1 cellular context compared by ENCODE assay signal in genomic region chr6:144849920-144850319, GRCh38.
TF ChIP-seq lines count a peak whose summit lies in the region.

No MANE protein-coding gene starts in this region.

TF ChIP-seq in K562, 482 proteins besides CTCF, POLR2A, EP300 and RAD21 (continued from another document and continues in another):
- TF ChIP-seq ZNF184 (CRISPR knock-in tag; IDR thresholded peaks at IDR 0.05) (no peak), E2F5 (CRISPR knock-in tag; IDR thresholded peaks at IDR 0.05) (no peak), ATF4 (CRISPR knock-in tag; IDR thresholded peaks at IDR 0.05) (peak; percentile 81), MTA2 (IDR thresholded peaks at IDR 0.05; ENCODE audit: low read depth) (no peak), POU5F1 (IDR thresholded peaks at IDR 0.05; ENCODE audit: borderline replicate concordance, low read depth, low read length, partially characterized antibody) (no peak), ZFP1 (CRISPR knock-in tag; IDR thresholded peaks at IDR 0.05) (0 out of 2 replicates have a peak, but pooled peaks have one; percentile 65), ATF3 (IDR thresholded peaks at IDR 0.05) (no peak), ATF3 (CRISPR knock-in tag; conservative IDR thresholded peaks at IDR 0.05) (no peak), KLF16 (IDR thresholded peaks at IDR 0.05) (no peak), TCF7L2 (IDR thresholded peaks at IDR 0.05; ENCODE audit: low read depth, low read length) (no peak), ZBTB33 (CRISPR knock-in tag; IDR thresholded peaks at IDR 0.05) (no peak), ATF1 (CRISPR knock-in tag; IDR thresholded peaks at IDR 0.05) (no peak), ATF1 (tag; IDR thresholded peaks at IDR 0.05) (no peak), HBP1 (CRISPR knock-in tag; IDR thresholded peaks at IDR 0.05) (no peak), E2F3 (CRISPR knock-in tag; IDR thresholded peaks at IDR 0.05) (no peak), MTA3 (IDR thresholded peaks at IDR 0.05; ENCODE audit: borderline replicate concordance) (no peak), CHD4 (IDR thresholded peaks at IDR 0.05; ENCODE audit: insufficient read depth, insufficient replicate concordance, low read depth, low read length, poor library complexity, severe bottlenecking) (no peak), ZNF766 (CRISPR knock-in tag; conservative IDR thresholded peaks at IDR 0.05) (peak; percentile 88; the same call in 1 of the 2 replicates), ZNF121 (CRISPR knock-in tag; conservative IDR thresholded peaks at IDR 0.05) (no peak), KAT8 (IDR thresholded peaks at IDR 0.05; ENCODE audit: low read depth) (no peak), ZNF3 (CRISPR knock-in tag; IDR thresholded peaks at IDR 0.05) (no peak), ZNF583 (CRISPR knock-in tag; IDR thresholded peaks at IDR 0.05) (0 out of 2 replicates have a peak, but pooled peaks have one; percentile 60), ILK (tag; IDR thresholded peaks at IDR 0.05; ENCODE audit: borderline replicate concordance, low read depth) (peak; percentile 63; the same call in 1 of the 2 replicates), RCOR1 (IDR thresholded peaks at IDR 0.05; ENCODE audit: borderline replicate concordance in 1 of 2, low read depth in 2 of 2, low read length in 2 of 2) (no peak), ZNF707 (CRISPR knock-in tag; conservative IDR thresholded peaks at IDR 0.05) (0 out of 2 replicates have a peak, but pooled peaks have one; percentile 25), NFIC (IDR thresholded peaks at IDR 0.05) (peak; percentile 69), ETS2 (tag; IDR thresholded peaks at IDR 0.05; ENCODE audit: borderline replicate concordance, poor library complexity, severe bottlenecking) (no peak), MAFF (IDR thresholded peaks at IDR 0.05; ENCODE audit: low read length) (peak; percentile 39; the same call in 1 of the 2 replicates), REST (CRISPR knock-in tag; IDR thresholded peaks at IDR 0.05; ENCODE audit: low read depth) (no peak), HNRNPLL (IDR thresholded peaks at IDR 0.05; ENCODE audit: low read depth, low read length, poor library complexity, severe bottlenecking) (no peak), U2AF1 (optimal IDR thresholded peaks at IDR 0.05; ENCODE audit: low read depth, low read length) (no peak), MAFK (IDR thresholded peaks at IDR 0.05; ENCODE audit: low read length) (peak; percentile 52; the same call in 1 of the 2 replicates), CBX3 (IDR thresholded peaks at IDR 0.05; ENCODE audit: borderline replicate concordance in 1 of 2, low read length in 2 of 2) (no peak), MIER1 (IDR thresholded peaks at IDR 0.05; ENCODE audit: low read depth) (no peak), ZNF609 (CRISPR knock-in tag; IDR thresholded peaks at IDR 0.05; ENCODE audit: borderline replicate concordance) (no peak), BRF2 (IDR thresholded peaks at IDR 0.05; ENCODE audit: borderline replicate concordance, insufficient read depth, insufficient read length) (no peak), MEIS2 (IDR thresholded peaks at IDR 0.05; ENCODE audit: partially characterized antibody) (no peak), ZNF197 (CRISPR knock-in tag; IDR thresholded peaks at IDR 0.05; ENCODE audit: low read depth) (0 out of 2 replicates have a peak, but pooled peaks have one; percentile 55), HOMEZ (CRISPR knock-in tag; IDR thresholded peaks at IDR 0.05) (0 out of 2 replicates have a peak, but pooled peaks have one; percentile 46), E2F4 (CRISPR knock-in tag; IDR thresholded peaks at IDR 0.05; ENCODE audit: low read depth) (no peak)
